ENCODE assay signal across 10 cellular contexts in genomic region chr19:58571575-58571947, GRCh38. TPM values are rescaled to one million over a fixed set of nuclear protein-coding genes. Genes with fewer than 3 reads are reported as not detected.
DNase-seq lines count a peak whose midpoint lies in the region; ATAC-seq, FAIRE-seq and TF ChIP-seq lines count a peak whose summit lies in the region.
"Had no signal": no experiment of that assay in that cellular context is flagged by ENCODE, and none has a peak within 500 bp of the region (broad histone marks: within the 10 kb centered on the region; RNA-seq: fewer than 3 reads in every experiment).

No MANE protein-coding gene starts in this region.

- no peak overlapping the region for H3K4me3 Mint-ChIP-seq in activated naive CD4-positive, alpha-beta T cell treated with anti-CD3 and anti-CD28 coated beads, Interleukin-2, amount 50 U/mL, for 24 hours

- H3K27me3 Mint-ChIP-seq in activated naive CD4-positive, alpha-beta T cell treated with anti-CD3 and anti-CD28 coated beads, Interleukin-2, amount 50 U/mL, for 24 hours, result no peaks in the 10 kb centered on the region

- H3K9me3 ChIP-seq in kidney (ENCODE audit: control insufficient read depth in 1 of 2, low read length in 2 of 2) (no peaks in the 10 kb centered on the region), suprapubic skin (no peaks in the 10 kb centered on the region)
- H3K9me3 ChIP-seq: lower lobe of right lung had no signal

- H3K36me3 ChIP-seq in kidney (ENCODE audit: control insufficient read depth in 1 of 2, insufficient read depth in 2 of 2, low read length in 2 of 2) (peaks cover 4 to 5% of the 10 kb centered on the region in 2 donors), suprapubic skin (peaks cover 39% of the 10 kb centered on the region)

- no peaks in the 10 kb centered on the region for H3K27me3 ChIP-seq in suprapubic skin

- intact Hi-C loops in kidney (cut with DNase I), result no loop called here

- H3K4me1 ChIP-seq in kidney (ENCODE audit: control insufficient read depth in 1 of 2, insufficient read depth in 1 of 2, low read depth in 1 of 2, low read length in 2 of 2), result peaks cover 11 to 13% of the 10 kb centered on the region in 2 donors
- H3K4me1 ChIP-seq in suprapubic skin, result peaks cover 30% of the 10 kb centered on the region

- peak overlapping the region in 1 of 2 donors; percentile 81 for H3K4me3 ChIP-seq in kidney (ENCODE audit: low read length in 2 of 2)
- no peak overlapping the region for H3K4me3 ChIP-seq in suprapubic skin

- TF ChIP-seq POLR2A in suprapubic skin (IDR thresholded peaks at IDR 0.05), result no peak

- WGBS in suprapubic skin, result 95% methylated on average over 8 of the region's 8 CpGs

- H3K36me3 Mint-ChIP-seq in activated naive CD4-positive, alpha-beta T cell treated with anti-CD3 and anti-CD28 coated beads, Interleukin-2, amount 50 U/mL, for 24 hours, result peaks cover 8% of the 10 kb centered on the region

- no peak for FAIRE-seq in kidney (lab: Jason Lieb, UNC)

- H3K27ac ChIP-seq in VCaP, result peak overlapping the region; percentile 99
- H3K27ac ChIP-seq in kidney (ENCODE audit: low read depth in 2 of 2, low read length in 2 of 2), result no peak overlapping the region
- H3K27ac ChIP-seq in suprapubic skin, result no peak overlapping the region

- H3K9ac ChIP-seq in kidney (ENCODE audit: low read length in 2 of 2), result no peak overlapping the region

- H3K9me3 Mint-ChIP-seq in activated naive CD4-positive, alpha-beta T cell treated with anti-CD3 and anti-CD28 coated beads, Interleukin-2, amount 50 U/mL, for 24 hours, result no peaks in the 10 kb centered on the region

- peak overlapping the region; percentile 81 for H3K27ac Mint-ChIP-seq in activated naive CD4-positive, alpha-beta T cell treated with anti-CD3 and anti-CD28 coated beads, Interleukin-2, amount 50 U/mL, for 24 hours

- no peak for TF ChIP-seq EP300 in suprapubic skin (IDR thresholded peaks at IDR 0.05)

- no peak for ATAC-seq in HG02981 (IDR thresholded peaks at IDR 0.05; ENCODE audit: unreplicated experiment)
- ATAC-seq: lower lobe of right lung had no signal

- no peak for DNase-seq in activated naive CD4-positive, alpha-beta T cell treated with anti-CD3 and anti-CD28 coated beads, Interleukin-2, amount 50 U/mL, for 16 hours
- peak; percentile 56 for DNase-seq in kidney
- DNase-seq in suprapubic skin (ENCODE audit: low spot score in 2 of 2), result peak; percentile 49 to 61
- no peak for DNase-seq in AG20443 (ENCODE audit: low spot score)
- no peak for DNase-seq in NCI-H2107 treated with DMSO at 0.1 percent for 48 hours (lab: John Stamatoyannopoulos, UW; ENCODE audit: unreplicated experiment)
- DNase-seq: lower lobe of right lung, NCI-H510A treated with DMSO at 0.1 percent for 48 hours had no signal

- peaks cover 26% of the 10 kb centered on the region for H3K4me1 Mint-ChIP-seq in activated naive CD4-positive, alpha-beta T cell treated with anti-CD3 and anti-CD28 coated beads, Interleukin-2, amount 50 U/mL, for 24 hours

- TF ChIP-seq CTCF in VCaP (conservative IDR thresholded peaks at IDR 0.05) (no peak), kidney (IDR thresholded peaks at IDR 0.05; ENCODE audit: borderline replicate concordance, extremely low read depth, insufficient read depth) (no peak), suprapubic skin (IDR thresholded peaks at IDR 0.05) (no peak)

RNA-seq across cellular contexts. Expression of gene MZF1, which starts 1.6 kb away (rescaled TPM):
- total RNA-seq in kidney (38.6 TPM), suprapubic skin (10 to 100 TPM; 29.0 to 53.2 (median 37.5) TPM)
- polyA plus RNA-seq in kidney (ENCODE audit: insufficient read depth, low read depth, low replicate concordance), result 12.9 TPM

RNA-seq across cellular contexts. Expression of gene UBE2M, which starts 13.2 kb away (rescaled TPM):
- total RNA-seq in kidney (60.4 TPM), suprapubic skin (10 to 100 TPM; 16.4 to 31.5 (median 21.7) TPM)
- polyA plus RNA-seq in kidney (ENCODE audit: insufficient read depth, low read depth, low replicate concordance), result 98.0 TPM

RNA-seq across cellular contexts. Expression of gene CHMP2A, which starts 16.7 kb away (rescaled TPM):
- total RNA-seq in kidney, result 142 TPM
- 294 TPM for polyA plus RNA-seq in kidney (ENCODE audit: insufficient read depth, low read depth, low replicate concordance)
- 100 to 1,000 TPM in 3 of 4 donors, 10 to 100 TPM in 1; 96.1 to 120 (median 103) TPM for total RNA-seq in suprapubic skin

RNA-seq across cellular contexts. Expression of gene TRIM28, which starts 27.7 kb away (rescaled TPM):
- total RNA-seq in kidney (229 TPM), suprapubic skin (100 to 1,000 TPM; 334 to 395 (median 360) TPM)
- 191 TPM for polyA plus RNA-seq in kidney (ENCODE audit: insufficient read depth, low read depth, low replicate concordance)

RNA-seq across cellular contexts. Expression of gene ZBTB45, which starts 52.0 kb away (rescaled TPM):
- 16.9 TPM for total RNA-seq in kidney
- 7.7 TPM for polyA plus RNA-seq in kidney (ENCODE audit: insufficient read depth, low read depth, low replicate concordance)
- 10 to 100 TPM in 3 of 4 donors, 1 to 10 TPM in 1; 6.7 to 20.7 (median 15.8) TPM for total RNA-seq in suprapubic skin

Comparison
In these comparisons a context has a peak if more than half of its experiments do, and no peak if none do; other contexts are left out.
1. DNase-seq: peak in kidney (single experiment) and suprapubic skin (2 of 2); none in activated naive CD4-positive, alpha-beta T cell treated with anti-CD3 and anti-CD28 coated beads, Interleukin-2, amount 50 U/mL, for 16 hours (single experiment), AG20443 (single experiment) and NCI-H2107 treated with DMSO at 0.1 percent for 48 hours (single experiment).